ENCODE assay signal across 9 cellular contexts in the genomic region with DNA sequence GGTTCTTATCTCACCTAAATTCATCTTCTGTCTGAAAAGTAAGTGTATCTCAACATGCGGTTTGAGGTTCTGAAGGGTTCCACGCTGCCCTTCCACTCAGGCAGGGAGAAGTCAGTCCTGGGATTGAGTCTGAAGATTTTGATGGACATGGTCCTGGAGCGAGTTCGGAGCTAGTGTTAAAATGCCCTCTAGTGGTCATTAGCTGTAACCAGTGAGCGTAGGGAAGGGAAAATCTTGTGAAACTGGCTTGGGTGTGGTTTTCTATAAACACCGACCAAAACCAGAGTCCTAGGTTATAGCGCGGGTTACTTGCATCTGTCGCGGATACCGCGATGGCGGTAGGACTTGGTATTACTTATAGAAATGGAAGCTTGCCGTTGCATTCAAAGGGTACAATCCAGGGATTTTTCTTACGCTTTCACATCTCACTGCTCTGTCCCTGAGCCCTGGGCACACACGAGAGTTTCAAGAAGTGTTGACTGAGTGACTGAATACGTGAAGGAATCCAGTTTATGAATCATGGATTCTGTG.
A peak's percentile ranks its signal among the peaks of the same experiment; 100 is the strongest.
DNase-seq lines count a peak whose midpoint lies in the region; ATAC-seq and TF ChIP-seq lines count a peak whose summit lies in the region.
"Had no signal": no experiment of that assay in that cellular context is flagged by ENCODE, and none has a peak within 500 bp of the region (broad histone marks: within the 10 kb centered on the region; RNA-seq: fewer than 3 reads in every experiment).

No MANE protein-coding gene starts in this region.

- no peaks in the 10 kb centered on the region for H4K20me1 ChIP-seq in OCI-LY3 (ENCODE audit: insufficient read depth, low read length)

- ATAC-seq in GM21825 (IDR thresholded peaks at IDR 0.05; ENCODE audit: unreplicated experiment) (peak; percentile 86), memory B cell (ENCODE audit: low read depth) (peak; percentile 71)

- H3K9ac ChIP-seq in OCI-LY3 (ENCODE audit: low read length) (no peak overlapping the region), endodermal cell (ENCODE audit: extremely low read depth, low read length, poor library complexity, severe bottlenecking) (no peak overlapping the region)

- H3K27me3 Mint-ChIP-seq in endodermal cell (ENCODE audit: insufficient read depth), result peaks cover 6% of the 10 kb centered on the region
- peaks cover 9% of the 10 kb centered on the region for H3K27me3 Mint-ChIP-seq in memory B cell

- H3K9me3 Mint-ChIP-seq in endodermal cell (no peaks in the 10 kb centered on the region), memory B cell (no peaks in the 10 kb centered on the region)
- H3K9me3 Mint-ChIP-seq: central memory CD8-positive, alpha-beta T cell had no signal

- H3K4me3 Mint-ChIP-seq in endodermal cell, result no peak overlapping the region
- H3K4me3 Mint-ChIP-seq in memory B cell, result no peak overlapping the region
- H3K4me3 Mint-ChIP-seq: central memory CD8-positive, alpha-beta T cell had no signal

- H3K27ac ChIP-seq in OCI-LY3 (ENCODE audit: low read length) (no peak overlapping the region), endodermal cell (ENCODE audit: low read depth, low read length) (no peak overlapping the region)

- H3K4me3 ChIP-seq in OCI-LY3 (ENCODE audit: low read length) (peak overlapping the region; percentile 68), endodermal cell (ENCODE audit: low read length) (no peak overlapping the region)

- H3K4me2 ChIP-seq in OCI-LY3 (ENCODE audit: low read length), result peak overlapping the region; percentile 78

- H3K36me3 Mint-ChIP-seq in endodermal cell (ENCODE audit: low read depth), result no peaks in the 10 kb centered on the region
- H3K36me3 Mint-ChIP-seq in memory B cell, result no peaks in the 10 kb centered on the region

- peaks cover 4% of the 10 kb centered on the region; the same call in 1 of the 2 replicates for H3K4me1 ChIP-seq in OCI-LY3 (ENCODE audit: low read length)
- no peaks in the 10 kb centered on the region for H3K4me1 ChIP-seq in endodermal cell (ENCODE audit: control insufficient read depth, insufficient read depth, low read length)

- TF ChIP-seq CTCF in OCI-LY3 (IDR thresholded peaks at IDR 0.05; ENCODE audit: low read depth, low read length) (peak; percentile 88), endodermal cell (conservative IDR thresholded peaks at IDR 0.05) (peak; percentile 91)

- DNase-seq in NCI-H2107 treated with DMSO at 0.1 percent for 48 hours (lab: John Stamatoyannopoulos, UW; ENCODE audit: unreplicated experiment) (peak; percentile 33), NCI-H2107 (lab: John Stamatoyannopoulos, UW) (no peak), HuH-7 (ENCODE audit: low spot score) (peak; percentile 63), endodermal cell (peak; percentile 76), memory B cell (ENCODE audit: low spot score in 2 of 2) (no peak), T1000 (lab: John Stamatoyannopoulos, UW) (no peak)

- no peaks in the 10 kb centered on the region for H3K36me3 ChIP-seq in OCI-LY3 (replicated peaks; ENCODE audit: low read depth, low read length)
- no peaks in the 10 kb centered on the region for H3K36me3 ChIP-seq in endodermal cell (ENCODE audit: control insufficient read depth, insufficient read depth, low read length)

- no peaks in the 10 kb centered on the region for H3K79me2 ChIP-seq in OCI-LY3 (ENCODE audit: low read length)

- peaks cover 1% of the 10 kb centered on the region for H3K4me1 Mint-ChIP-seq in endodermal cell
- peaks cover 6% of the 10 kb centered on the region for H3K4me1 Mint-ChIP-seq in memory B cell

- H3K9me3 ChIP-seq in OCI-LY3 (ENCODE audit: insufficient read depth, low read length), result no peaks in the 10 kb centered on the region
- no peaks in the 10 kb centered on the region for H3K9me3 ChIP-seq in endodermal cell (ENCODE audit: control insufficient read depth, low read length)

- peak overlapping the region; percentile 78; the same call in 1 of the 2 replicates for H2AFZ ChIP-seq in OCI-LY3 (ENCODE audit: low read depth, low read length)

- H3K27ac Mint-ChIP-seq in endodermal cell (no peak overlapping the region), memory B cell (no peak overlapping the region)

- H3K27me3 ChIP-seq in OCI-LY3 (ENCODE audit: low read depth, low read length), result peaks cover 45% of the 10 kb centered on the region
- no peaks in the 10 kb centered on the region for H3K27me3 ChIP-seq in endodermal cell (ENCODE audit: control insufficient read depth, insufficient read depth, low read length, poor library complexity, severe bottlenecking)

- 27 to 44% methylated on average over 7 to 17 of the region's 17 CpGs for WGBS in endodermal cell (ENCODE audit: insufficient coverage in 1 of 2, insufficient read length in 1 of 2), 2 experiments

Comparison
In these comparisons a context has a peak if more than half of its experiments do, and no peak if none do; other contexts are left out.
1. DNase-seq: peak in NCI-H2107 treated with DMSO at 0.1 percent for 48 hours (single experiment), HuH-7 (single experiment) and endodermal cell (single experiment); none in NCI-H2107 (single experiment), memory B cell (0 of 2) and T1000 (single experiment).